15 cellular contexts compared by ENCODE assay signal in the genomic region with DNA sequence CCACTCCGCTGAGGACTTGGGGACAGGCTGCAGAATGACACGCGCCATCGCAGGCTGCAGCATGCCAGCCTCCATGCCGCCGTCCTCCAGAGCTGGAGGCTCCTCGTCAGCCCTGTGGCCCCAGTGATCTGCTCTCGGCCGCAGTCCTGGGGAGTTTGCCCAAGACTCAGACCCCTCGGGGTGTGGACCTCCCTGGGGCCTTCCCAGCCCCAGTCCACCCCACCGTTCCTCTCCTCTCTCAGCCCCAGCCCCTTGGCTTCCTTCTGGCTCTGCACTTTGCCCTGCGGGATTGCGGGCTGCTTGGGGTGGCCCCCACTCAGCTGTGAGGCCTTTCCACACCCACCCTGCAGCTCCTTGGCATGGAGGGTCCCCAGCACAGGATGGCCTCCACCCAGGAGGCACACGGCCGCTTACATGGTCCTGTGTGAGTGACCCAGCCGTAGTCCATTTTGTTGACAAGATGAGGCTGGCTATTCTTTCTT.
DNase-seq lines count a peak whose midpoint lies in the region; ATAC-seq and TF ChIP-seq lines count a peak whose summit lies in the region.
"Had no signal": no experiment of that assay in that cellular context is flagged by ENCODE, and none has a peak within 500 bp of the region (broad histone marks: within the 10 kb centered on the region; RNA-seq: fewer than 3 reads in every experiment).

No MANE protein-coding gene starts in this region.

- intact Hi-C loops in cardiac septum (cut with DNase I) = loop anchor here (10.0 kb wide), 1 partner anchor 243 kb away; no protein-coding TSS in a partner anchor
- intact Hi-C loops in left ventricle myocardium inferior (cut with micrococcal nuclease) = no loop called here

- H3K27me3 ChIP-seq in left ventricle myocardium inferior (ENCODE audit: low read depth) = no peaks in the 10 kb centered on the region
- H3K27me3 ChIP-seq in endodermal cell (ENCODE audit: control insufficient read depth, insufficient read depth, low read length, poor library complexity, severe bottlenecking) = no peaks in the 10 kb centered on the region
- H3K27me3 ChIP-seq in suprapubic skin = no peaks in the 10 kb centered on the region

- peaks cover 35% of the 10 kb centered on the region for H3K9me3 Mint-ChIP-seq in endodermal cell

- H3K4me3 Mint-ChIP-seq in endodermal cell = no peak overlapping the region
- H3K4me3 Mint-ChIP-seq: B cell had no signal

- DNase-seq in cardiac septum (ENCODE audit: low spot score) = peak; percentile 62
- DNase-seq in left ventricle myocardium inferior = no peak
- peak; percentile 7 for DNase-seq in endodermal cell
- DNase-seq in mesenteric fat pad (ENCODE audit: low spot score) = peak; percentile 72
- DNase-seq in suprapubic skin (ENCODE audit: low spot score in 2 of 2) = peak; percentile 47 to 64
- DNase-seq in HT-29 (ENCODE audit: low spot score) = no peak
- no peak for DNase-seq in NK-92 treated with Interleukin-12 subunit alpha and Interleukin-12 subunit beta, amount 100 ng/mL, for 24 hours (lab: John Stamatoyannopoulos, UW)
- DNase-seq: CD4-positive, alpha-beta memory T cell; IMR-90; Kasumi-1; NCI-H1930; NCI-H2171 treated with DMSO at 0.1 percent for 48 hours; NCI-H82 had no signal

- no peaks in the 10 kb centered on the region for H3K9me3 ChIP-seq in left ventricle myocardium inferior (replicated peaks)
- peaks cover 13% of the 10 kb centered on the region for H3K9me3 ChIP-seq in endodermal cell (ENCODE audit: control insufficient read depth, low read length)
- no peaks in the 10 kb centered on the region for H3K9me3 ChIP-seq in suprapubic skin

- no peak for TF ChIP-seq POLR2A in suprapubic skin (IDR thresholded peaks at IDR 0.05)

- TF ChIP-seq CTCF in left ventricle myocardium inferior (IDR thresholded peaks at IDR 0.05; ENCODE audit: borderline replicate concordance) (no peak), endodermal cell (conservative IDR thresholded peaks at IDR 0.05) (no peak), suprapubic skin (IDR thresholded peaks at IDR 0.05) (no peak)

- no peaks in the 10 kb centered on the region for H3K4me1 Mint-ChIP-seq in endodermal cell
- H3K4me1 Mint-ChIP-seq: B cell; CD4-positive, alpha-beta memory T cell had no signal

- no peak overlapping the region for H3K9ac ChIP-seq in endodermal cell (ENCODE audit: extremely low read depth, low read length, poor library complexity, severe bottlenecking)

- peaks cover 19% of the 10 kb centered on the region for H3K4me1 ChIP-seq in left ventricle myocardium inferior
- H3K4me1 ChIP-seq in endodermal cell (ENCODE audit: control insufficient read depth, insufficient read depth, low read length) = no peaks in the 10 kb centered on the region
- H3K4me1 ChIP-seq in suprapubic skin = no peaks in the 10 kb centered on the region

- no peaks in the 10 kb centered on the region for H3K27me3 Mint-ChIP-seq in endodermal cell (ENCODE audit: insufficient read depth)
- H3K27me3 Mint-ChIP-seq: B cell; CD4-positive, alpha-beta memory T cell had no signal

- 95% methylated on average over 13 to 16 of the region's 16 CpGs for WGBS in endodermal cell (ENCODE audit: insufficient coverage in 1 of 2, insufficient read length in 1 of 2), 2 experiments
- 93% methylated on average over 9 of the region's 16 CpGs for WGBS in suprapubic skin

- no peak for ATAC-seq in HG03442 (IDR thresholded peaks at IDR 0.05; ENCODE audit: unreplicated experiment)

- H3K4me3 ChIP-seq in left ventricle myocardium inferior (no peak overlapping the region), endodermal cell (ENCODE audit: low read length) (no peak overlapping the region), suprapubic skin (no peak overlapping the region)

- H3K36me3 ChIP-seq in left ventricle myocardium inferior (peaks cover 15% of the 10 kb centered on the region), endodermal cell (ENCODE audit: control insufficient read depth, insufficient read depth, low read length) (no peaks in the 10 kb centered on the region), suprapubic skin (peaks cover 17% of the 10 kb centered on the region)

- TF ChIP-seq EP300 in suprapubic skin (IDR thresholded peaks at IDR 0.05) = no peak

- H3K27ac ChIP-seq in left ventricle myocardium inferior (replicated peaks) (no peak overlapping the region), endodermal cell (ENCODE audit: low read depth, low read length) (no peak overlapping the region), suprapubic skin (no peak overlapping the region)

- no peak overlapping the region for H3K27ac Mint-ChIP-seq in endodermal cell
- H3K27ac Mint-ChIP-seq: B cell; CD4-positive, alpha-beta memory T cell had no signal

- peaks cover 18% of the 10 kb centered on the region for H3K36me3 Mint-ChIP-seq in endodermal cell (ENCODE audit: low read depth)

Comparison
In these comparisons a context has a peak if more than half of its experiments do, and no peak if none do; other contexts are left out.
1. DNase-seq: peak in cardiac septum (single experiment), endodermal cell (single experiment), mesenteric fat pad (single experiment) and suprapubic skin (2 of 2); none in left ventricle myocardium inferior (single experiment), HT-29 (single experiment) and NK-92 treated with Interleukin-12 subunit alpha and Interleukin-12 subunit beta, amount 100 ng/mL, for 24 hours (single experiment).